Comparison of ENCODE assay signal across 1 cellular context in genomic region chr22:24703101-24703500, GRCh38.
TF ChIP-seq lines count a peak whose summit lies in the region.

No MANE protein-coding gene starts in this region.

TF ChIP-seq in HepG2, 621 proteins besides CTCF, POLR2A, EP300 and RAD21 (continued from another document and continues in another):
- TF ChIP-seq, protein P1, sequence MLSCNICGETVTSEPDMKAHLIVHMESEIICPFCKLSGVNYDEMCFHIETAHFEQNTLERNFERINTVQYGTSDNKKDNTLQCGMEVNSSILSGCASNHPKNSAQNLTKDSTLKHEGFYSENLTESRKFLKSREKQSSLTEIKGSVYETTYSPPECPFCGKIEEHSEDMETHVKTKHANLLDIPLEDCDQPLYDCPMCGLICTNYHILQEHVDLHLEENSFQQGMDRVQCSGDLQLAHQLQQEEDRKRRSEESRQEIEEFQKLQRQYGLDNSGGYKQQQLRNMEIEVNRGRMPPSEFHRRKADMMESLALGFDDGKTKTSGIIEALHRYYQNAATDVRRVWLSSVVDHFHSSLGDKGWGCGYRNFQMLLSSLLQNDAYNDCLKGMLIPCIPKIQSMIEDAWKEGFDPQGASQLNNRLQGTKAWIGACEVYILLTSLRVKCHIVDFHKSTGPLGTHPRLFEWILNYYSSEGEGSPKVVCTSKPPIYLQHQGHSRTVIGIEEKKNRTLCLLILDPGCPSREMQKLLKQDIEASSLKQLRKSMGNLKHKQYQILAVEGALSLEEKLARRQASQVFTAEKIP (CRISPR knock-in tag; IDR thresholded peaks at IDR 0.05; ENCODE audit: borderline replicate concordance) = no peak
- TF ChIP-seq, protein P2, sequence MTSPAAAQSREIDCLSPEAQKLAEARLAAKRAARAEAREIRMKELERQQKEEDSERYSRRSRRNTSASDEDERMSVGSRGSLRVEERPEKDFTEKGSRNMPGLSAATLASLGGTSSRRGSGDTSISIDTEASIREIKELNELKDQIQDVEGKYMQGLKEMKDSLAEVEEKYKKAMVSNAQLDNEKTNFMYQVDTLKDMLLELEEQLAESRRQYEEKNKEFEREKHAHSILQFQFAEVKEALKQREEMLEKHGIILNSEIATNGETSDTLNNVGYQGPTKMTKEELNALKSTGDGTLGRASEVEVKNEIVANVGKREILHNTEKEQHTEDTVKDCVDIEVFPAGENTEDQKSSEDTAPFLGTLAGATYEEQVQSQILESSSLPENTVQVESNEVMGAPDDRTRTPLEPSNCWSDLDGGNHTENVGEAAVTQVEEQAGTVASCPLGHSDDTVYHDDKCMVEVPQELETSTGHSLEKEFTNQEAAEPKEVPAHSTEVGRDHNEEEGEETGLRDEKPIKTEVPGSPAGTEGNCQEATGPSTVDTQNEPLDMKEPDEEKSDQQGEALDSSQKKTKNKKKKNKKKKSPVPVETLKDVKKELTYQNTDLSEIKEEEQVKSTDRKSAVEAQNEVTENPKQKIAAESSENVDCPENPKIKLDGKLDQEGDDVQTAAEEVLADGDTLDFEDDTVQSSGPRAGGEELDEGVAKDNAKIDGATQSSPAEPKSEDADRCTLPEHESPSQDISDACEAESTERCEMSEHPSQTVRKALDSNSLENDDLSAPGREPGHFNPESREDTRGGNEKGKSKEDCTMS (CRISPR knock-in tag; conservative IDR thresholded peaks at IDR 0.05) = no peak
- TF ChIP-seq ZNF850 (CRISPR knock-in tag; conservative IDR thresholded peaks at IDR 0.05) = no peak
- TF ChIP-seq PRMT3 (CRISPR knock-in tag; IDR thresholded peaks at IDR 0.05; ENCODE audit: borderline replicate concordance, low read depth) = no peak
- TF ChIP-seq ZBTB34 (CRISPR knock-in tag; IDR thresholded peaks at IDR 0.05) = no peak
- no peak for TF ChIP-seq PRDM4 (CRISPR knock-in tag; IDR thresholded peaks at IDR 0.05; ENCODE audit: borderline replicate concordance)
- no peak for TF ChIP-seq ZNF546 (CRISPR knock-in tag; conservative IDR thresholded peaks at IDR 0.05)
- no peak for TF ChIP-seq ZNF136 (CRISPR knock-in tag; IDR thresholded peaks at IDR 0.05; ENCODE audit: low read depth)
- TF ChIP-seq BRD4 (CRISPR knock-in tag; IDR thresholded peaks at IDR 0.05) = no peak
- TF ChIP-seq, protein P3, sequence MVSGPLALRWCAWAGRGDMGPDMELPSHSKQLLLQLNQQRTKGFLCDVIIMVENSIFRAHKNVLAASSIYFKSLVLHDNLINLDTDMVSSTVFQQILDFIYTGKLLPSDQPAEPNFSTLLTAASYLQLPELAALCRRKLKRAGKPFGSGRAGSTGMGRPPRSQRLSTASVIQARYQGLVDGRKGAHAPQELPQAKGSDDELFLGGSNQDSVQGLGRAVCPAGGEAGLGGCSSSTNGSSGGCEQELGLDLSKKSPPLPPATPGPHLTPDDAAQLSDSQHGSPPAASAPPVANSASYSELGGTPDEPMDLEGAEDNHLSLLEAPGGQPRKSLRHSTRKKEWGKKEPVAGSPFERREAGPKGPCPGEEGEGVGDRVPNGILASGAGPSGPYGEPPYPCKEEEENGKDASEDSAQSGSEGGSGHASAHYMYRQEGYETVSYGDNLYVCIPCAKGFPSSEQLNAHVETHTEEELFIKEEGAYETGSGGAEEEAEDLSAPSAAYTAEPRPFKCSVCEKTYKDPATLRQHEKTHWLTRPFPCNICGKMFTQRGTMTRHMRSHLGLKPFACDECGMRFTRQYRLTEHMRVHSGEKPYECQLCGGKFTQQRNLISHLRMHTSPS (CRISPR knock-in tag; IDR thresholded peaks at IDR 0.05; ENCODE audit: low read depth) = peak; percentile 63; the same call in 1 of the 2 replicates
- TF ChIP-seq MXD1 (CRISPR knock-in tag; IDR thresholded peaks at IDR 0.05) = peak; percentile 74
- TF ChIP-seq ZNF263 (CRISPR knock-in tag; IDR thresholded peaks at IDR 0.05) = no peak
- TF ChIP-seq MIXL1 (CRISPR knock-in tag; IDR thresholded peaks at IDR 0.05) = no peak
- TF ChIP-seq ZKSCAN1 (IDR thresholded peaks at IDR 0.05; ENCODE audit: low read length) = no peak
- TF ChIP-seq BCL6 (CRISPR knock-in tag; IDR thresholded peaks at IDR 0.05) = peak; percentile 58; the same call in 1 of the 2 replicates
- no peak for TF ChIP-seq ZNF564 (CRISPR knock-in tag; IDR thresholded peaks at IDR 0.05)
- no peak for TF ChIP-seq ZNF329 (CRISPR knock-in tag; IDR thresholded peaks at IDR 0.05; ENCODE audit: low read depth)
- no peak for TF ChIP-seq PHF21A (CRISPR knock-in tag; IDR thresholded peaks at IDR 0.05)
- TF ChIP-seq TBX3 (IDR thresholded peaks at IDR 0.05; ENCODE audit: borderline replicate concordance) = no peak
- no peak for TF ChIP-seq ZNF710 (CRISPR knock-in tag; IDR thresholded peaks at IDR 0.05; ENCODE audit: borderline replicate concordance)
- no peak for TF ChIP-seq NONO (IDR thresholded peaks at IDR 0.05)
- TF ChIP-seq NONO (CRISPR knock-in tag; conservative IDR thresholded peaks at IDR 0.05) = no peak
- no peak for TF ChIP-seq ZNF30 (CRISPR knock-in tag; IDR thresholded peaks at IDR 0.05)
- TF ChIP-seq ZNF639 (CRISPR knock-in tag; conservative IDR thresholded peaks at IDR 0.05) = no peak
- no peak for TF ChIP-seq ZFP41 (CRISPR knock-in tag; IDR thresholded peaks at IDR 0.05; ENCODE audit: borderline replicate concordance)
- TF ChIP-seq SMARCC2 (IDR thresholded peaks at IDR 0.05) = no peak
- no peak for TF ChIP-seq SIN3B (IDR thresholded peaks at IDR 0.05; ENCODE audit: low read length)
- no peak for TF ChIP-seq ZNF615 (CRISPR knock-in tag; IDR thresholded peaks at IDR 0.05; ENCODE audit: borderline replicate concordance)
- TF ChIP-seq NPAS2 (CRISPR knock-in tag; IDR thresholded peaks at IDR 0.05; ENCODE audit: borderline replicate concordance) = no peak
- TF ChIP-seq ZNF282 (IDR thresholded peaks at IDR 0.05; ENCODE audit: partially characterized antibody) = no peak
- no peak for TF ChIP-seq CHD4 (IDR thresholded peaks at IDR 0.05; ENCODE audit: borderline replicate concordance, low read length)
- TF ChIP-seq NAIF1 (CRISPR knock-in tag; IDR thresholded peaks at IDR 0.05; ENCODE audit: borderline replicate concordance) = no peak
- TF ChIP-seq ZNF143 (CRISPR knock-in tag; IDR thresholded peaks at IDR 0.05) = no peak
- TF ChIP-seq ZNF570 (CRISPR knock-in tag; IDR thresholded peaks at IDR 0.05; ENCODE audit: borderline replicate concordance) = no peak
- TF ChIP-seq ZNF772 (CRISPR knock-in tag; IDR thresholded peaks at IDR 0.05) = no peak
- TF ChIP-seq, protein P4, sequence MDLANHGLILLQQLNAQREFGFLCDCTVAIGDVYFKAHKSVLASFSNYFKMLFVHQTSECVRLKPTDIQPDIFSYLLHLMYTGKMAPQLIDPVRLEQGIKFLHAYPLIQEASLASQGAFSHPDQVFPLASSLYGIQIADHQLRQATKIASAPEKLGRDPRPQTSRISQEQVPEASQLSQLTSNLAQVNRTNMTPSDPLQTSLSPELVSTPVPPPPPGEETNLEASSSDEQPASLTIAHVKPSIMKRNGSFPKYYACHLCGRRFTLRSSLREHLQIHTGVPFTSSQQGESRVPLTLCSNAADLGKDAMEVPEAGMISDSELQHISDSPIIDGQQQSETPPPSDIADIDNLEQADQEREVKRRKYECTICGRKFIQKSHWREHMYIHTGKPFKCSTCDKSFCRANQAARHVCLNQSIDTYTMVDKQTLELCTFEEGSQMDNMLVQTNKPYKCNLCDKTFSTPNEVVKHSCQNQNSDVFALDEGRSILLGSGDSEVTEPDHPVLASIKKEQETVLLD (CRISPR knock-in tag; IDR thresholded peaks at IDR 0.05; ENCODE audit: low read depth) = 0 out of 2 replicates have a peak, but pooled peaks have one; percentile 30
- TF ChIP-seq THAP9 (CRISPR knock-in tag; IDR thresholded peaks at IDR 0.05; ENCODE audit: borderline replicate concordance) = no peak
- peak; percentile 38; the same call in 1 of the 2 replicates for TF ChIP-seq GATAD1 (CRISPR knock-in tag; IDR thresholded peaks at IDR 0.05)
- no peak for TF ChIP-seq ZNF33A (CRISPR knock-in tag; IDR thresholded peaks at IDR 0.05; ENCODE audit: borderline replicate concordance)
- peak; percentile 69 for TF ChIP-seq ZFY (CRISPR knock-in tag; IDR thresholded peaks at IDR 0.05)
- no peak for TF ChIP-seq ZNF333 (CRISPR knock-in tag; IDR thresholded peaks at IDR 0.05; ENCODE audit: borderline replicate concordance)
- TF ChIP-seq ZNF563 (CRISPR knock-in tag; IDR thresholded peaks at IDR 0.05) = no peak
- TF ChIP-seq, protein P5, sequence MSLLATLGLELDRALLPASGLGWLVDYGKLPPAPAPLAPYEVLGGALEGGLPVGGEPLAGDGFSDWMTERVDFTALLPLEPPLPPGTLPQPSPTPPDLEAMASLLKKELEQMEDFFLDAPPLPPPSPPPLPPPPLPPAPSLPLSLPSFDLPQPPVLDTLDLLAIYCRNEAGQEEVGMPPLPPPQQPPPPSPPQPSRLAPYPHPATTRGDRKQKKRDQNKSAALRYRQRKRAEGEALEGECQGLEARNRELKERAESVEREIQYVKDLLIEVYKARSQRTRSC (CRISPR knock-in tag; IDR thresholded peaks at IDR 0.05; ENCODE audit: low read depth) = no peak
- TF ChIP-seq MLLT10 (CRISPR knock-in tag; IDR thresholded peaks at IDR 0.05) = no peak
- peak; percentile 18; the same call in 1 of the 2 replicates for TF ChIP-seq KDM6A (CRISPR knock-in tag; IDR thresholded peaks at IDR 0.05; ENCODE audit: low read depth)
- TF ChIP-seq ZNF549 (CRISPR knock-in tag; IDR thresholded peaks at IDR 0.05) = no peak
